Comparison of ENCODE assay signal across 27 cellular contexts in genomic region chr7:41540601-41541000, GRCh38.
"Had no signal": no experiment of that assay in that cellular context is flagged by ENCODE, and none has a peak within 500 bp of the region (broad histone marks: within the 10 kb centered on the region; RNA-seq: fewer than 3 reads in every experiment).

No MANE protein-coding gene starts in this region.

- FAIRE-seq: pancreas, small intestine, urothelium cell line had no signal

- H3K4me1 ChIP-seq: pancreas, prostate gland, right atrium auricular region, stomach, thyroid gland, upper lobe of left lung, vagina had no signal

- H3K9me3 Mint-ChIP-seq: nephron; stimulated activated naive B cell treated with anti-CD40 and anti-IgM and Interleukin-4, amounts not matched to agents 10 μg/mL and 1 μg/mL and 100 μg/mL, for 72 hours had no signal

- H3K27me3 Mint-ChIP-seq: stimulated activated naive CD8-positive, alpha-beta T cell treated with anti-CD3 and anti-CD28 coated beads, Interleukin-15, Interleukin-2, amounts not matched to agents 100 ng/mL and 50 ng/mL, for 24 hours had no signal

- H3K9me3 ChIP-seq: neutrophil, pancreas, prostate gland, right atrium auricular region, right lobe of liver, sigmoid colon, stomach, thoracic aorta, thyroid gland, tibial nerve, upper lobe of left lung, vagina had no signal

- H3K4me3 Mint-ChIP-seq: natural killer cell; nephron; stimulated activated effector memory CD8-positive, alpha-beta T cell treated with anti-CD3 and anti-CD28 coated beads, Interleukin-12 subunit alpha, Interleukin-12 subunit beta, amount 100 ng/mL, for 72 hours; stimulated activated naive B cell treated with anti-CD40 and anti-IgM and Interleukin-4, amounts not matched to agents 10 μg/mL and 1 μg/mL and 100 μg/mL, for 72 hours; stimulated activated naive CD8-positive, alpha-beta T cell treated with anti-CD3 and anti-CD28 coated beads, Interleukin-15, Interleukin-2, amounts not matched to agents 100 ng/mL and 50 ng/mL, for 24 hours had no signal

- DNase-seq: natural killer cell; nucleus accumbens; pancreas; retina; right lobe of liver; sigmoid colon; small intestine; stimulated activated CD4-positive, alpha-beta T cell treated with anti-CD3 and anti-CD28 coated beads, Interleukin-15, amount 100 ng/mL, for 24 hours; stimulated activated CD4-positive, alpha-beta T cell treated with anti-CD3 and anti-CD28 coated beads, Interleukin-2, amount 100 ng/mL, for 24 hours; stimulated activated CD4-positive, alpha-beta T cell treated with anti-CD3 and anti-CD28 coated beads, Interleukin-2, amount 100 ng/mL, for 48 hours; stimulated activated CD4-positive, alpha-beta T cell treated with anti-CD3 and anti-CD28 coated beads, Interleukin-4, amount 100 ng/mL, for 24 hours; stimulated activated naive B cell treated with anti-CD40 and anti-IgM and Interleukin-4, amounts not matched to agents 10 μg/mL and 1 μg/mL and 100 μg/mL, for 72 hours; stimulated activated naive CD4-positive, alpha-beta T cell treated with Interleukin-2 at 50 U/mL for 16 hours; stomach; thyroid gland; trophoblast cell; upper lobe of left lung had no signal

- H3K4me1 Mint-ChIP-seq: natural killer cell; stimulated activated effector memory CD8-positive, alpha-beta T cell treated with anti-CD3 and anti-CD28 coated beads, Interleukin-12 subunit alpha, Interleukin-12 subunit beta, amount 100 ng/mL, for 72 hours; stimulated activated naive B cell treated with anti-CD40 and anti-IgM and Interleukin-4, amounts not matched to agents 10 μg/mL and 1 μg/mL and 100 μg/mL, for 72 hours had no signal

- ATAC-seq: natural killer cell; pancreas; right lobe of liver; stimulated activated effector memory CD8-positive, alpha-beta T cell treated with anti-CD3 and anti-CD28 coated beads, Interleukin-12 subunit alpha, Interleukin-12 subunit beta, amount 100 ng/mL, for 72 hours; stimulated activated naive B cell treated with anti-CD40 and anti-IgM and Interleukin-4, amounts not matched to agents 10 μg/mL and 1 μg/mL and 100 μg/mL, for 72 hours had no signal

- H3K27ac ChIP-seq: neutrophil, pancreas, prostate gland, right atrium auricular region, right lobe of liver, sigmoid colon, stomach, thoracic aorta, thyroid gland, tibial nerve, upper lobe of left lung, vagina had no signal

- H3K27ac Mint-ChIP-seq: natural killer cell; nephron; stimulated activated effector memory CD8-positive, alpha-beta T cell treated with anti-CD3 and anti-CD28 coated beads, Interleukin-12 subunit alpha, Interleukin-12 subunit beta, amount 100 ng/mL, for 72 hours; stimulated activated naive B cell treated with anti-CD40 and anti-IgM and Interleukin-4, amounts not matched to agents 10 μg/mL and 1 μg/mL and 100 μg/mL, for 72 hours; stimulated activated naive CD8-positive, alpha-beta T cell treated with anti-CD3 and anti-CD28 coated beads, Interleukin-15, Interleukin-2, amounts not matched to agents 100 ng/mL and 50 ng/mL, for 24 hours had no signal

- H3K36me3 Mint-ChIP-seq: natural killer cell; stimulated activated effector memory CD8-positive, alpha-beta T cell treated with anti-CD3 and anti-CD28 coated beads, Interleukin-12 subunit alpha, Interleukin-12 subunit beta, amount 100 ng/mL, for 72 hours; stimulated activated naive B cell treated with anti-CD40 and anti-IgM and Interleukin-4, amounts not matched to agents 10 μg/mL and 1 μg/mL and 100 μg/mL, for 72 hours had no signal

- H3K4me3 ChIP-seq: pancreas, prostate gland, right atrium auricular region, right lobe of liver, sigmoid colon, stomach, thoracic aorta, thyroid gland, tibial nerve, upper lobe of left lung, vagina had no signal

- H3K36me3 ChIP-seq: neutrophil, pancreas, prostate gland, right atrium auricular region, right lobe of liver, sigmoid colon, stomach, thoracic aorta, thyroid gland, tibial nerve, upper lobe of left lung, vagina had no signal

- H3K27me3 ChIP-seq: neutrophil, pancreas, right atrium auricular region, right lobe of liver, sigmoid colon, stomach, thyroid gland, tibial nerve, upper lobe of left lung, vagina had no signal
